20 cellular contexts compared by ENCODE assay signal in genomic region chr17:47857551-47858410, GRCh38. TPM values are rescaled to one million over a fixed set of nuclear protein-coding genes. Genes with fewer than 3 reads are reported as not detected.
DNase-seq lines count a peak whose midpoint lies in the region; FAIRE-seq and TF ChIP-seq lines count a peak whose summit lies in the region.
"Had no signal": no experiment of that assay in that cellular context is flagged by ENCODE, and none has a peak within 500 bp of the region (broad histone marks: within the 10 kb centered on the region; RNA-seq: fewer than 3 reads in every experiment).

No MANE protein-coding gene starts in this region.

- no peaks in the 10 kb centered on the region for H3K4me1 ChIP-seq in endodermal cell (ENCODE audit: control insufficient read depth, insufficient read depth, low read length)
- peaks cover 5% of the 10 kb centered on the region for H3K4me1 ChIP-seq in neural progenitor cell
- H3K4me1 ChIP-seq in kidney (ENCODE audit: control insufficient read depth in 1 of 2, insufficient read depth in 1 of 2, low read depth in 1 of 2, low read length in 2 of 2): no peaks in the 10 kb centered on the region
- H3K4me1 ChIP-seq: HAP-1, Peyer's patch had no signal

- H3K27me3 ChIP-seq in endodermal cell (ENCODE audit: control insufficient read depth, insufficient read depth, low read length, poor library complexity, severe bottlenecking) (peaks cover 30% of the 10 kb centered on the region), neural progenitor cell (peaks cover 62% of the 10 kb centered on the region)
- H3K27me3 ChIP-seq: Peyer's patch had no signal

- H3K27ac ChIP-seq in endodermal cell (ENCODE audit: low read depth, low read length) (no peak overlapping the region), neural progenitor cell (no peak overlapping the region), kidney (ENCODE audit: low read depth in 2 of 2, low read length in 2 of 2) (no peak overlapping the region)
- H3K27ac ChIP-seq: 22Rv1, HL-60, Peyer's patch, SK-N-MC had no signal

- CTCF ChIA-PET in activated naive CD4-positive, alpha-beta T cell treated with anti-CD3 and anti-CD28 coated beads for 36 hours (lab: Charles Lee): interaction anchor here (0.8 to 1.7 kb wide), 4 partner anchors 9 to 216 kb away, joined by 3 to 8 read pairs (median 4); no protein-coding TSS in a partner anchor

- H3K9me3 Mint-ChIP-seq in endodermal cell: no peaks in the 10 kb centered on the region
- no peaks in the 10 kb centered on the region for H3K9me3 Mint-ChIP-seq in neural progenitor cell
- H3K9me3 Mint-ChIP-seq in activated naive CD4-positive, alpha-beta T cell treated with anti-CD3 and anti-CD28 coated beads for 36 hours: no peaks in the 10 kb centered on the region

- intact Hi-C loops in activated naive CD4-positive, alpha-beta T cell treated with anti-CD3 and anti-CD28 coated beads for 36 hours (cut with micrococcal nuclease): no loop called here
- intact Hi-C loops in kidney (cut with DNase I): no loop called here

- H3K9me3 ChIP-seq in endodermal cell (ENCODE audit: control insufficient read depth, low read length): no peaks in the 10 kb centered on the region
- H3K9me3 ChIP-seq in neural progenitor cell (ENCODE audit: low read depth): no peaks in the 10 kb centered on the region
- no peaks in the 10 kb centered on the region for H3K9me3 ChIP-seq in kidney (ENCODE audit: control insufficient read depth in 1 of 2, low read length in 2 of 2)
- H3K9me3 ChIP-seq: HAP-1, Peyer's patch had no signal

- H3K4me3 ChIP-seq in endodermal cell (ENCODE audit: low read length) (no peak overlapping the region), neural progenitor cell (no peak overlapping the region), kidney (ENCODE audit: low read length in 2 of 2) (no peak overlapping the region)
- H3K4me3 ChIP-seq: HAP-1, Peyer's patch, SK-N-MC had no signal

- FAIRE-seq in kidney (lab: Jason Lieb, UNC): no peak

- H3K36me3 Mint-ChIP-seq in endodermal cell (ENCODE audit: low read depth) (no peaks in the 10 kb centered on the region), neural progenitor cell (no peaks in the 10 kb centered on the region)
- H3K36me3 Mint-ChIP-seq in activated naive CD4-positive, alpha-beta T cell treated with anti-CD3 and anti-CD28 coated beads for 36 hours (ENCODE audit: low read depth): no peaks in the 10 kb centered on the region
- H3K36me3 Mint-ChIP-seq: CD14-positive monocyte had no signal

- no peaks in the 10 kb centered on the region for H3K36me3 ChIP-seq in endodermal cell (ENCODE audit: control insufficient read depth, insufficient read depth, low read length)
- H3K36me3 ChIP-seq in neural progenitor cell: no peaks in the 10 kb centered on the region
- H3K36me3 ChIP-seq in kidney (ENCODE audit: control insufficient read depth in 1 of 2, insufficient read depth in 2 of 2, low read length in 2 of 2): no peaks in the 10 kb centered on the region
- H3K36me3 ChIP-seq: HAP-1, Peyer's patch had no signal

- peak overlapping the region; percentile 32 for H3K27ac Mint-ChIP-seq in endodermal cell
- no peak overlapping the region for H3K27ac Mint-ChIP-seq in neural progenitor cell
- H3K27ac Mint-ChIP-seq in activated naive CD4-positive, alpha-beta T cell treated with anti-CD3 and anti-CD28 coated beads for 36 hours: no peak overlapping the region

- DNase-seq in SIG-M5 treated with dmso at 0.1 percent for 504 hours (lab: John Stamatoyannopoulos, UW; ENCODE audit: unreplicated experiment) (peak; percentile 33), SIG-M5 (lab: John Stamatoyannopoulos, UW) (no peak), endodermal cell (peak; percentile 81), neural progenitor cell (ENCODE audit: low spot score) (no peak), kidney (no peak), NCI-H69 (lab: John Stamatoyannopoulos, UW) (no peak), NCI-H510A treated with DMSO at 0.1 percent for 48 hours (lab: John Stamatoyannopoulos, UW) (no peak)
- no peak for DNase-seq in activated naive CD4-positive, alpha-beta T cell treated with anti-CD3 and anti-CD28 coated beads for 36 hours
- DNase-seq: DND-41, NCI-H1417 treated with DMSO at 0.1 percent for 48 hours, NCI-H1930, NCI-H226, NCI-H524 treated with DMSO at 0.1 percent for 48 hours, Peyer's patch had no signal

- no peaks in the 10 kb centered on the region for H3F3A ChIP-seq in neural progenitor cell (ENCODE audit: low read depth)

- 56 to 64% methylated on average over 4 to 15 of the region's 15 CpGs for WGBS in endodermal cell (ENCODE audit: insufficient coverage in 1 of 2, insufficient read length in 1 of 2), 2 experiments

- H3K4me3 Mint-ChIP-seq in endodermal cell (no peak overlapping the region), neural progenitor cell (no peak overlapping the region)
- no peak overlapping the region for H3K4me3 Mint-ChIP-seq in activated naive CD4-positive, alpha-beta T cell treated with anti-CD3 and anti-CD28 coated beads for 36 hours

- TF ChIP-seq CTCF in endodermal cell (conservative IDR thresholded peaks at IDR 0.05): no peak
- no peak for TF ChIP-seq CTCF in neural progenitor cell (IDR thresholded peaks at IDR 0.05)
- no peak for TF ChIP-seq CTCF in kidney (IDR thresholded peaks at IDR 0.05; ENCODE audit: borderline replicate concordance, extremely low read depth, insufficient read depth)

- H3K4me1 Mint-ChIP-seq in endodermal cell (peaks cover 28% of the 10 kb centered on the region), neural progenitor cell (no peaks in the 10 kb centered on the region)
- H3K4me1 Mint-ChIP-seq in activated naive CD4-positive, alpha-beta T cell treated with anti-CD3 and anti-CD28 coated beads for 36 hours (ENCODE audit: low read depth): peaks cover 4% of the 10 kb centered on the region

- H3K9ac ChIP-seq in endodermal cell (ENCODE audit: extremely low read depth, low read length, poor library complexity, severe bottlenecking): no peak overlapping the region
- H3K9ac ChIP-seq in neural progenitor cell: no peak overlapping the region
- no peak overlapping the region for H3K9ac ChIP-seq in kidney (ENCODE audit: low read length in 2 of 2)

- no peak overlapping the region for H3K4me2 ChIP-seq in neural progenitor cell

- peak overlapping the region; percentile 3 for H2AFZ ChIP-seq in neural progenitor cell (replicated peaks)

- no peaks in the 10 kb centered on the region for H3K79me2 ChIP-seq in neural progenitor cell (ENCODE audit: low read depth)

- H3K27me3 Mint-ChIP-seq in endodermal cell (ENCODE audit: insufficient read depth): peaks cover 47% of the 10 kb centered on the region
- H3K27me3 Mint-ChIP-seq in neural progenitor cell (ENCODE audit: insufficient read depth, low read depth): peaks cover 47% of the 10 kb centered on the region
- peaks cover 28% of the 10 kb centered on the region for H3K27me3 Mint-ChIP-seq in activated naive CD4-positive, alpha-beta T cell treated with anti-CD3 and anti-CD28 coated beads for 36 hours (ENCODE audit: low read depth)

- H4K20me1 ChIP-seq in neural progenitor cell (ENCODE audit: low read depth): peaks cover 7% of the 10 kb centered on the region

RNA-seq across cellular contexts. Expression of gene SP6, which starts 6.8 kb away (rescaled TPM):
- total RNA-seq in endodermal cell: 1 to 10 TPM; 3.1 to 3.7 TPM
- 2.6 TPM for polyA plus RNA-seq in endodermal cell (2013, experiment 1 of 2)
- polyA plus RNA-seq in endodermal cell (2013, experiment 2 of 2): 2.6 TPM
- total RNA-seq in neural progenitor cell (ENCODE audit: low replicate concordance): 0.04 and 0.65 TPM in 2 replicates
- under 1 TPM; 0.10 to 0.19 TPM for total RNA-seq in activated naive CD4-positive, alpha-beta T cell treated with anti-CD3 and anti-CD28 coated beads for 36 hours
- total RNA-seq in kidney: 2.0 TPM
- 0.86 TPM for polyA plus RNA-seq in kidney (ENCODE audit: insufficient read depth, low read depth, low replicate concordance)

RNA-seq across cellular contexts. Expression of gene SCRN2, which starts 16.7 kb away (rescaled TPM):
- 10 to 100 TPM; 54.5 to 71.9 TPM for total RNA-seq in endodermal cell
- polyA plus RNA-seq in endodermal cell (2013, experiment 1 of 2): 50.1 TPM
- 44.5 TPM for polyA plus RNA-seq in endodermal cell (2013, experiment 2 of 2)
- 29.8 and 61.3 TPM in 2 replicates for total RNA-seq in neural progenitor cell (ENCODE audit: low replicate concordance)
- total RNA-seq in activated naive CD4-positive, alpha-beta T cell treated with anti-CD3 and anti-CD28 coated beads for 36 hours: 10 to 100 TPM; 15.1 to 16.3 TPM
- 40.3 TPM for total RNA-seq in kidney
- 172 TPM for polyA plus RNA-seq in kidney (ENCODE audit: insufficient read depth, low read depth, low replicate concordance)

RNA-seq across cellular contexts. Expression of gene LRRC46, which starts 26.3 kb away (rescaled TPM):
- total RNA-seq in endodermal cell (under 1 TPM; 0.73 to 0.82 TPM), neural progenitor cell (ENCODE audit: low replicate concordance) (0.06 and 0.12 TPM in 2 replicates), kidney (0.91 TPM)
- polyA plus RNA-seq in endodermal cell (2013, experiment 1 of 2): 1.2 TPM
- polyA plus RNA-seq in endodermal cell (2013, experiment 2 of 2): 1.5 TPM
- total RNA-seq in activated naive CD4-positive, alpha-beta T cell treated with anti-CD3 and anti-CD28 coated beads for 36 hours: under 1 TPM; 0.31 to 0.52 TPM
- 1.5 TPM for polyA plus RNA-seq in kidney (ENCODE audit: insufficient read depth, low read depth, low replicate concordance)
- total RNA-seq: G401 had no signal

RNA-seq across cellular contexts. Expression of gene MRPL10, which starts 26.4 kb away (rescaled TPM):
- total RNA-seq in endodermal cell (10 to 100 TPM; 56.3 to 65.3 TPM), neural progenitor cell (ENCODE audit: low replicate concordance) (48.2 and 63.3 TPM in 2 replicates), kidney (38.3 TPM)
- polyA plus RNA-seq in endodermal cell (2013, experiment 1 of 2): 85.0 TPM
- 67.6 TPM for polyA plus RNA-seq in endodermal cell (2013, experiment 2 of 2)
- 10 to 100 TPM; 66.7 to 70.0 TPM for total RNA-seq in activated naive CD4-positive, alpha-beta T cell treated with anti-CD3 and anti-CD28 coated beads for 36 hours
- 52.2 TPM for polyA plus RNA-seq in kidney (ENCODE audit: insufficient read depth, low read depth, low replicate concordance)

RNA-seq across cellular contexts. Expression of gene OSBPL7, which starts 36.2 kb away (rescaled TPM):
- total RNA-seq in endodermal cell (10 to 100 TPM; 11.4 to 15.5 TPM), neural progenitor cell (ENCODE audit: low replicate concordance) (5.1 and 10.8 TPM in 2 replicates), kidney (21.2 TPM)
- polyA plus RNA-seq in endodermal cell (2013, experiment 1 of 2): 15.6 TPM
- 11.0 TPM for polyA plus RNA-seq in endodermal cell (2013, experiment 2 of 2)
- 10 to 100 TPM; 18.4 to 24.6 TPM for total RNA-seq in activated naive CD4-positive, alpha-beta T cell treated with anti-CD3 and anti-CD28 coated beads for 36 hours
- 5.3 TPM for polyA plus RNA-seq in kidney (ENCODE audit: insufficient read depth, low read depth, low replicate concordance)

Comparison
In these comparisons a context has a peak if more than half of its experiments do, and no peak if none do; other contexts are left out.
1. DNase-seq: peak in SIG-M5 treated with dmso at 0.1 percent for 504 hours (single experiment) and endodermal cell (single experiment); none in SIG-M5 (single experiment), neural progenitor cell (single experiment), activated naive CD4-positive, alpha-beta T cell treated with anti-CD3 and anti-CD28 coated beads for 36 hours (single experiment), kidney (single experiment), NCI-H69 (single experiment) and NCI-H510A treated with DMSO at 0.1 percent for 48 hours (single experiment).